17 cellular contexts compared by ENCODE assay signal in the genomic region with DNA sequence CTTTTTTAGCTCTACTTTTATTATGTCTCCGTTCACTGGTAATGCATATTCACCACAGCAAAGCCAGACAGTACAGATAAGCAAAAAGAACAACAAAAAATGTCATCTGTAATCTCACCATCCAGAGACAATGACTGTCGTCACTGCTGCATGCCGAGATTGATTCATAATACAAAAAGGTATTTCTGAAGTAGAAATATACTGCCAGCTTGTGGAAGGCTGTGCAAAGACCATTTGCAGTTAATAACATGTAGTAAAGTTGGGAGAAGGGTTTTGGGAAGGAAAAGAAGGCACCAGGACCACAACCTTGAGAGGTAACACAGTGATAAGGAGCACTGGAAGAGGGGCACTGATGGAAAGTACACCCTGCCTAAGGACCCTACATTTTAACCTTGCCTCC.
"Had no signal": no experiment of that assay in that cellular context is flagged by ENCODE, and none has a peak within 500 bp of the region (broad histone marks: within the 10 kb centered on the region; RNA-seq: fewer than 3 reads in every experiment).

No MANE protein-coding gene starts in this region.

- ATAC-seq: foreskin keratinocyte; left cardiac atrium; lower lobe of right lung; natural killer cell treated with Interleukin-12 subunit alpha and Interleukin-12 subunit beta and Interleukin-15 and Interleukin-18, amount 100 ng/mL, for 72 hours; pancreas; right cardiac atrium had no signal

- DNase-seq: effector CD4-positive, alpha-beta T cell; endodermal cell; erythroblast; foreskin keratinocyte; immature natural killer cell; kidney; left cardiac atrium; left ventricle myocardium inferior; lower lobe of right lung; midbrain; occipital lobe; pancreas; right cardiac atrium; small intestine; stimulated activated CD4-positive, alpha-beta T cell treated with anti-CD3 and anti-CD28 coated beads, Interleukin-2, amount 100 ng/mL, for 48 hours; stimulated activated naive CD4-positive, alpha-beta T cell treated with Interleukin-2 at 50 U/mL for 16 hours had no signal
